In the genomic region with DNA sequence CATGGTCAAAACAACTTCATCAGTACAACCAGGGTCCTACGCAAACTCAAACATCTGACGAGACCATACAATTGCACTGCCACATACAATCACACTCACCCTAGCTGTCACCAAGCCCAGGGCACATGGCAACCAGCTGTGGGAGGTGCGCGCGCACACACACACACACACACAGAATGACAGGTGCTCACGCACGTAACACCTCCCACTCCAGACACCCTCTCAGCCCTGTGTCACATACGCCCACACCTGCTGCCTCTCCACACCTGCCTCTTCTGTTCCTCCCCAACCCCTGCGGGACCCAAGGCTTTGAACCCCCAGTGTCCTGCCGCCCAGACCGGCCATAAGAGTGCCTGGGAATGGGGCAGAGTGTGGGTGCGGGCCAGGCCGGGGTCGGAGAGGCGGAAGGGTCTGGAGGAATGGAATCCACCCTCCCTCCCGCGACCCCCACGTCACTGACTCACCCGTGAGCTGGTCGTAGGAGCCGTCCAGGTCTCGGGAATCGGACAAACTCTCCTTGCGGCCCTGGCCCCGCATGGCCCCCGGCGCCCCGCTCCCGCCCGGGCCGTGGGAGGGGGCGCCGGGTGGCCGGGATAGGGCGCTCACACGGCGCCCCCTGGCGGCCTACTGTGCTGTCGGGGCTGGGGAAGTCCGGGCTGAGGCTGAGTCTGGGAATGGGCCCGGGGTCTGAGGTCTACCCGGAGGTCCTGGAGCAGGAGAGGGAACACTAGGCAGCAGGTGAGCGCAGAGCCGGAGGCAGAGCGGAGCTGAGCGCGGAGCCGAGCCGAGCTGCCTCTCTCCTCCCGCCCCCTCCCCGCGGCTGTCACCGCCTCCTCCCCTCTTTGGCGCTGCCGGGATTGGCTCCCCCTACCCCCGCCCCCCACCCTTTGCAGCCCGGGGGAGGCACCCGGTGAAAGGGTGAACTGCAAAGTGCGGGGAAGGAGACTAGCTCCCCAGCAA, we compare ENCODE assay signal across 8 cellular contexts. TPM values are rescaled to one million over a fixed set of nuclear protein-coding genes. Genes with fewer than 3 reads are reported as not detected.
A peak's percentile ranks its signal among the peaks of the same experiment; 100 is the strongest.
DNase-seq lines count a peak whose midpoint lies in the region; ATAC-seq, FAIRE-seq and TF ChIP-seq lines count a peak whose summit lies in the region.

A gene (minus strand): TSS at position 769 of the 960 bp plus-strand sequence. CDS start 232 bp downstream, at position 537.

- DNase-seq in D721Med (ENCODE audit: insufficient read length, low spot score) (peak; percentile 75), NAMALWA (ENCODE audit: low spot score) (peak; percentile 84), mesothelial cell of epicardium (ENCODE audit: low spot score in 2 of 2, unreplicated experiment in 2 of 2) (peak in 1 of 2 experiments; percentile 46), transverse colon (peak; percentile 52), superior temporal gyrus (ENCODE audit: extremely low spot score) (no peak)
- peak; percentile 53 to 61 for DNase-seq in activated CD4-positive, alpha-beta T cell treated with anti-CD3 and anti-CD28 coated beads, Interleukin-2, amount 50 U/mL, for 48 hours

- no peaks in the 10 kb centered on the region for H3K9me3 Mint-ChIP-seq in mesothelial cell of epicardium

- H3K4me3 ChIP-seq in duodenal mucosa (ENCODE audit: low read depth in 1 of 2, low read length in 2 of 2) (peak within 1 kb of the TSS; percentile 16 to 24), transverse colon (peak within 1 kb of the TSS in 2 of 4 donors; percentile 4 to 37)

- H3K27me3 ChIP-seq in duodenal mucosa (ENCODE audit: control insufficient read depth in 1 of 2, insufficient read depth in 2 of 2, low read length in 2 of 2) (no peaks in the 10 kb centered on the region), transverse colon (no peaks in the 10 kb centered on the region)

- H3K4me1 ChIP-seq in duodenal mucosa (ENCODE audit: control insufficient read depth in 1 of 2, insufficient read depth in 2 of 2, low read length in 2 of 2) (peaks cover 10 to 23% of the 10 kb centered on the region in 2 donors), transverse colon (peaks cover 20 to 31% (median 25%) of the 10 kb centered on the region in 4 donors)

- H3K36me3 Mint-ChIP-seq in mesothelial cell of epicardium = peaks cover 2% of the 10 kb centered on the region

- H3K4me1 Mint-ChIP-seq in mesothelial cell of epicardium = peaks cover 19% of the 10 kb centered on the region

- TF ChIP-seq POLR2A in transverse colon (IDR thresholded peaks at IDR 0.05) = no peak

- H3K27me3 Mint-ChIP-seq in mesothelial cell of epicardium (ENCODE audit: low read depth) = peaks cover 56% of the 10 kb centered on the region

- TF ChIP-seq CTCF in D721Med (IDR thresholded peaks at IDR 0.05; ENCODE audit: insufficient read depth, missing control alignments) (peak; percentile 49), mesothelial cell of epicardium (IDR thresholded peaks at IDR 0.05; ENCODE audit: unreplicated experiment) (peak; percentile 61), transverse colon (IDR thresholded peaks at IDR 0.05) (peak in 3 of 5 experiments; percentile 13 to 46 (median 28))

- in situ Hi-C loops in transverse colon (cut with MboI; ENCODE audit: low pct_ligation_motif_present in 1 of 4, low pct_unique_long_range_greater_than_20kb in 1 of 4, low sequenced_read_pairs in 3 of 4) = loop anchor here in 3 of 4 donors (10.0 kb wide), 1 partner anchor 171 kb away; no protein-coding TSS in a partner anchor

- intact Hi-C loops in transverse colon (cut with DNase I; ENCODE audit: low total_unique reads) = loop anchor here (10.0 kb wide), 1 partner anchor 171 kb away; no protein-coding TSS in a partner anchor

- FAIRE-seq in D721Med (lab: Jason Lieb, UNC) = no peak

- no peak for ATAC-seq in GM18517 (IDR thresholded peaks at IDR 0.05; ENCODE audit: unreplicated experiment)

- H3K9me3 ChIP-seq in duodenal mucosa (ENCODE audit: control insufficient read depth in 1 of 2, low read length in 2 of 2) = no peaks in the 10 kb centered on the region
- no peaks in the 10 kb centered on the region for H3K9me3 ChIP-seq in transverse colon

- H3K27ac ChIP-seq in duodenal mucosa (ENCODE audit: low read depth, low read length) = no peak within 1 kb of the TSS
- peak within 1 kb of the TSS in 1 of 4 donors; percentile 25 for H3K27ac ChIP-seq in transverse colon

- WGBS in transverse colon (ENCODE audit: low coverage in 1 of 2), 2 donors = 70% methylated on average over 4 to 42 of the region's 59 CpGs

- H3K36me3 ChIP-seq in duodenal mucosa (ENCODE audit: control insufficient read depth in 1 of 2, insufficient read depth in 2 of 2, low read length in 2 of 2) = peaks cover 7 to 20% of the 10 kb centered on the region in 2 donors
- H3K36me3 ChIP-seq in transverse colon = peaks cover 0 to 12% (median 0%) of the 10 kb centered on the region in 4 donors

- H3K27ac Mint-ChIP-seq in mesothelial cell of epicardium = no peak within 1 kb of the TSS

- no peak within 1 kb of the TSS for H3K9ac ChIP-seq in duodenal mucosa (ENCODE audit: low read depth in 1 of 2, low read length in 2 of 2)

- peak within 1 kb of the TSS; percentile 51 for H3K4me3 Mint-ChIP-seq in mesothelial cell of epicardium

- no peak for TF ChIP-seq EP300 in transverse colon (IDR thresholded peaks at IDR 0.05; ENCODE audit: low read depth)

RNA-seq across cellular contexts. Expression of the gene that starts here (rescaled TPM):
- total RNA-seq in mesothelial cell of epicardium (6.5 to 6.9 TPM (median 6.8 TPM) in 3 replicates), transverse colon (1 to 10 TPM; 1.1 to 5.2 (median 2.2) TPM)
